ENCODE assay signal across 11 cellular contexts in the genomic region with DNA sequence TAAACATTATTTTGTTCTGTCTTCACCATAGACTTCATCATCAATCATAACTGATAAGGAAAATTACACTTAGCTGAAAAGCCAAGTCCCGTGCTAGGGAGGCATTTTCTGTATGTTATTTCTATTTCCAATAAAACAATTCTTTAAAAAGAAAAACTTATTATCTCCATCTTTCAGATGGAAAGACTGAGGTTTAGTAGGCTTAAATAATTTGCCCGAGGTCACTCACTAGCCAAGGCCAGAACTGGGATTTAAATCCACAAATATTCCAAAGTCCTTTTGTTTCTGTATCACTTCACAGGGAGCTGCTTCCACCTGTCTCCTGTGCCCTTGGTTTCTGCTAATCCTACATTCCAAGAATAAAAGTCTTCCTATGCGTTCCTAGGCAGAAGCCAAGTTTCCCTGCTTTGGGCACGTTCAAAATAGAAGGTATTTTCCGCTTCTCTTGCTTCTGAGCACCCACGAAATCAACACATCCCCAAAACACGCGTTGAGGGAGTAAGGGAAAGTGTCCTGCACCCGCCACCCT. TPM values are rescaled to one million over a fixed set of nuclear protein-coding genes. Genes with fewer than 3 reads are reported as not detected.
A peak's percentile ranks its signal among the peaks of the same experiment; 100 is the strongest.
DNase-seq lines count a peak whose midpoint lies in the region; ATAC-seq, FAIRE-seq and TF ChIP-seq lines count a peak whose summit lies in the region.
"Had no signal": no experiment of that assay in that cellular context is flagged by ENCODE, and none has a peak within 500 bp of the region (broad histone marks: within the 10 kb centered on the region; RNA-seq: fewer than 3 reads in every experiment).

No MANE protein-coding gene starts in this region.

- no peak overlapping the region for H3K27ac ChIP-seq in A549
- peak overlapping the region in 1 of 4 donors; percentile 38 for H3K27ac ChIP-seq in esophagus muscularis mucosa (replicated peaks in 1 of 4)

- H3K4me1 ChIP-seq in A549: no peaks in the 10 kb centered on the region
- peaks cover 0 to 22% (median 16%) of the 10 kb centered on the region in 4 donors for H3K4me1 ChIP-seq in esophagus muscularis mucosa
- peaks cover 9% of the 10 kb centered on the region for H3K4me1 ChIP-seq in neuron (ENCODE audit: insufficient read depth, low read length)

- TF ChIP-seq EP300 in A549 (IDR thresholded peaks at IDR 0.05) (no peak), esophagus muscularis mucosa (IDR thresholded peaks at IDR 0.05) (no peak)

- CTCF ChIA-PET in A549 (lab: Yijun Ruan, JAX): no interaction called here
- CTCF ChIA-PET in activated naive CD4-positive, alpha-beta T cell treated with anti-CD3 and anti-CD28 coated beads, Interleukin-2, amount 10 ng/mL, durations not matched to agents 7 days and 5 days (lab: Charles Lee): no interaction called here

- no peak for DNase-seq in A549 (ENCODE audit: low read depth in 1 of 2, low spot score in 1 of 2)
- DNase-seq in MG63: no peak
- DNase-seq in esophagus muscularis mucosa (ENCODE audit: extremely low spot score): no peak
- DNase-seq in NCI-H128 (lab: John Stamatoyannopoulos, UW; ENCODE audit: unreplicated experiment): no peak
- no peak for DNase-seq in NK-92 treated with Interleukin-12 subunit alpha and Interleukin-12 subunit beta, amount 100 ng/mL, for 24 hours (lab: John Stamatoyannopoulos, UW)
- DNase-seq in activated naive CD4-positive, alpha-beta T cell treated with anti-CD3 and anti-CD28 coated beads, Interleukin-2, amount 10 ng/mL, durations not matched to agents 7 days and 5 days: no peak
- DNase-seq: NCI-H2029 treated with DMSO at 0.1 percent for 48 hours; stimulated activated CD4-positive, alpha-beta T cell treated with anti-CD3 and anti-CD28 coated beads, Interleukin-4, amount 100 ng/mL, for 24 hours had no signal

- peak overlapping the region; percentile 95 for H2AFZ ChIP-seq in neuron (ENCODE audit: low read depth, low read length)

- no peak for TF ChIP-seq POLR2A in A549 (IDR thresholded peaks at IDR 0.05; ENCODE audit: low read length)
- no peak for TF ChIP-seq POLR2A in esophagus muscularis mucosa (IDR thresholded peaks at IDR 0.05; ENCODE audit: low read depth)

- ATAC-seq in A549: no peak
- no peak for ATAC-seq in GM21423 (IDR thresholded peaks at IDR 0.05; ENCODE audit: unreplicated experiment)

- H3K4me3 Mint-ChIP-seq in activated naive CD4-positive, alpha-beta T cell treated with anti-CD3 and anti-CD28 coated beads, Interleukin-2, amount 10 ng/mL, durations not matched to agents 7 days and 5 days: no peak overlapping the region

- POLR2A ChIA-PET in A549 (lab: Yijun Ruan, JAX): interaction anchor here (0.5 kb wide), 1 partner anchor 25 kb away, joined by 5 read pairs; no protein-coding TSS in a partner anchor

- H3K27ac Mint-ChIP-seq in activated naive CD4-positive, alpha-beta T cell treated with anti-CD3 and anti-CD28 coated beads, Interleukin-2, amount 10 ng/mL, durations not matched to agents 7 days and 5 days: no peak overlapping the region

- H3K4me1 Mint-ChIP-seq in activated naive CD4-positive, alpha-beta T cell treated with anti-CD3 and anti-CD28 coated beads, Interleukin-2, amount 10 ng/mL, durations not matched to agents 7 days and 5 days: no peaks in the 10 kb centered on the region

- H3K4me3 ChIP-seq in A549 (no peak overlapping the region), MG63 (peak overlapping the region; percentile 40), esophagus muscularis mucosa (peak overlapping the region; percentile 44 to 54 (median 48)), neuron (ENCODE audit: low read length) (peak overlapping the region; percentile 47)

- FAIRE-seq in A549 (lab: Jason Lieb, UNC): no peak

- intact Hi-C loops in esophagus muscularis mucosa (cut with DNase I): no loop called here

- 7% methylated on average over 8 of the region's 9 CpGs for WGBS in A549 (ENCODE audit: missing lambda C conversion rate)
- WGBS in esophagus muscularis mucosa: 18% methylated on average over 9 of the region's 9 CpGs

- H3K27me3 ChIP-seq in MG63 (peaks cover 39% of the 10 kb centered on the region), esophagus muscularis mucosa (peaks cover 0 to 62% (median 6%) of the 10 kb centered on the region in 4 donors), neuron (ENCODE audit: insufficient read depth, low read length) (peaks cover 20% of the 10 kb centered on the region)

- TF ChIP-seq RAD21 in A549 (conservative IDR thresholded peaks at IDR 0.05 in 1 of 2, IDR thresholded peaks at IDR 0.05 in 1 of 2): no peak

- H3K4me2 ChIP-seq in A549: peak overlapping the region; percentile 25; the same call in 1 of the 3 replicates

- no peak for TF ChIP-seq CTCF in A549 (IDR thresholded peaks at IDR 0.05)
- TF ChIP-seq CTCF in esophagus muscularis mucosa (IDR thresholded peaks at IDR 0.05): no peak

- no peaks in the 10 kb centered on the region for H3K36me3 Mint-ChIP-seq in activated naive CD4-positive, alpha-beta T cell treated with anti-CD3 and anti-CD28 coated beads, Interleukin-2, amount 10 ng/mL, durations not matched to agents 7 days and 5 days

- no peaks in the 10 kb centered on the region for H3K36me3 ChIP-seq in MG63
- no peaks in the 10 kb centered on the region for H3K36me3 ChIP-seq in esophagus muscularis mucosa
- no peaks in the 10 kb centered on the region for H3K36me3 ChIP-seq in neuron (ENCODE audit: insufficient read depth, low read length)

- H3K9me3 Mint-ChIP-seq in activated naive CD4-positive, alpha-beta T cell treated with anti-CD3 and anti-CD28 coated beads, Interleukin-2, amount 10 ng/mL, durations not matched to agents 7 days and 5 days: no peaks in the 10 kb centered on the region

- no peaks in the 10 kb centered on the region for H3K9me3 ChIP-seq in A549
- H3K9me3 ChIP-seq in MG63: no peaks in the 10 kb centered on the region
- H3K9me3 ChIP-seq in esophagus muscularis mucosa: no peaks in the 10 kb centered on the region
- no peaks in the 10 kb centered on the region for H3K9me3 ChIP-seq in neuron (ENCODE audit: low read length)

- H3K27me3 Mint-ChIP-seq in activated naive CD4-positive, alpha-beta T cell treated with anti-CD3 and anti-CD28 coated beads, Interleukin-2, amount 10 ng/mL, durations not matched to agents 7 days and 5 days: peaks cover 45% of the 10 kb centered on the region

TF ChIP-seq in A549, 52 proteins besides CTCF, POLR2A, EP300 and RAD21:
- TF ChIP-seq TFCP2L1 (CRISPR knock-in tag; IDR thresholded peaks at IDR 0.05) (no peak), GATA3 (IDR thresholded peaks at IDR 0.05; ENCODE audit: borderline replicate concordance) (no peak), ATOH8 (CRISPR knock-in tag; IDR thresholded peaks at IDR 0.05; ENCODE audit: low read depth) (no peak), SREBF2 (IDR thresholded peaks at IDR 0.05) (no peak), POLR2AphosphoS2 (conservative IDR thresholded peaks at IDR 0.05; ENCODE audit: low read length) (no peak), HDAC2 (IDR thresholded peaks at IDR 0.05) (no peak), HOXB5 (CRISPR knock-in tag; IDR thresholded peaks at IDR 0.05) (no peak), RNF2 (IDR thresholded peaks at IDR 0.05; ENCODE audit: borderline replicate concordance, low read depth) (no peak), NFE2L2 (conservative IDR thresholded peaks at IDR 0.05; ENCODE audit: low read length) (no peak), CBX8 (IDR thresholded peaks at IDR 0.05) (no peak)
- TF ChIP-seq, protein P1, sequence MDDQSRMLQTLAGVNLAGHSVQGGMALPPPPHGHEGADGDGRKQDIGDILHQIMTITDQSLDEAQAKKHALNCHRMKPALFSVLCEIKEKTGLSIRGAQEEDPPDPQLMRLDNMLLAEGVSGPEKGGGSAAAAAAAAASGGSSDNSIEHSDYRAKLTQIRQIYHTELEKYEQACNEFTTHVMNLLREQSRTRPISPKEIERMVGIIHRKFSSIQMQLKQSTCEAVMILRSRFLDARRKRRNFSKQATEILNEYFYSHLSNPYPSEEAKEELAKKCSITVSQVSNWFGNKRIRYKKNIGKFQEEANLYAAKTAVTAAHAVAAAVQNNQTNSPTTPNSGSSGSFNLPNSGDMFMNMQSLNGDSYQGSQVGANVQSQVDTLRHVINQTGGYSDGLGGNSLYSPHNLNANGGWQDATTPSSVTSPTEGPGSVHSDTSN (IDR thresholded peaks at IDR 0.05): no peak

RNA-seq across cellular contexts. Expression of gene CPVL, which starts 0.7 kb away (rescaled TPM):
- polyA plus RNA-seq in A549 (2011; rRNA removed): not detected in 2 replicates
- 0.01 TPM in 1 of 2 replicates, not detected in the other for polyA plus RNA-seq in A549 (2012; cell fraction: cytosol; rRNA removed)
- polyA plus RNA-seq in A549 (2012; cell fraction: nucleus; rRNA removed): not detected in 2 replicates
- polyA plus RNA-seq in A549 (2017; fragmentation: RNase III; extraction: RNeasy Plus Mini Kit Qiagen cat#74134 plus additional on column Dnase treatment): 0.05 to 0.17 TPM (median 0.15 TPM) in 3 replicates
- polyA minus RNA-seq in A549 (2011; rRNA and poly(A)+ RNA removed): not detected in 2 replicates
- total RNA-seq in MG63 (2014; rRNA removed; shearing (Covaris generic); ENCODE audit: low replicate concordance): 7.0 and 8.9 TPM in 2 replicates
- 10 to 100 TPM in 2 of 4 donors, 1 to 10 TPM in 2; 8.0 to 28.5 (median 11.3) TPM for total RNA-seq in esophagus muscularis mucosa
- polyA plus RNA-seq: BJ had no signal

RNA-seq across cellular contexts. Expression of gene CHN2, which starts 49.0 kb away (rescaled TPM):
- polyA plus RNA-seq in A549 (2011; rRNA removed) (0.06 and 0.24 TPM in 2 replicates), A549 (2017; fragmentation: RNase III; extraction: RNeasy Plus Mini Kit Qiagen cat#74134 plus additional on column Dnase treatment) (not detected in 3 replicates)
- polyA plus RNA-seq in A549 (2012; cell fraction: cytosol; rRNA removed): not detected in 2 replicates
- polyA plus RNA-seq in A549 (2012; cell fraction: nucleus; rRNA removed): not detected in 2 replicates
- 0.10 TPM in 1 of 2 replicates, not detected in the other for polyA minus RNA-seq in A549 (2011; rRNA and poly(A)+ RNA removed)
- total RNA-seq in MG63 (2014; rRNA removed; shearing (Covaris generic); ENCODE audit: low replicate concordance): 3.7 and 20.1 TPM in 2 replicates
- total RNA-seq in esophagus muscularis mucosa: 1 to 10 TPM; 8.0 to 9.8 (median 8.9) TPM
- polyA plus RNA-seq: BJ had no signal
